ENCODE assay signal across 13 cellular contexts in genomic region chr7:25752967-25753791, GRCh38.
DNase-seq lines count a peak whose midpoint lies in the region; ATAC-seq and TF ChIP-seq lines count a peak whose summit lies in the region.
"Had no signal": no experiment of that assay in that cellular context is flagged by ENCODE, and none has a peak within 500 bp of the region (broad histone marks: within the 10 kb centered on the region; RNA-seq: fewer than 3 reads in every experiment).

No MANE protein-coding gene starts in this region.

- no peaks in the 10 kb centered on the region for H3K36me3 ChIP-seq in neural progenitor cell
- H3K36me3 ChIP-seq in aorta (ENCODE audit: control insufficient read depth in 1 of 2, insufficient read depth in 2 of 2, low read length in 1 of 2), result no peaks in the 10 kb centered on the region
- H3K36me3 ChIP-seq: left lung had no signal

- H3K27ac Mint-ChIP-seq in neural progenitor cell (peak overlapping the region; percentile 93), T-cell (no peak overlapping the region)
- H3K27ac Mint-ChIP-seq: stimulated activated effector memory CD8-positive, alpha-beta T cell treated with anti-CD3 and anti-CD28 coated beads, Interleukin-12 subunit alpha, Interleukin-12 subunit beta, amount 100 ng/mL, for 72 hours had no signal

- H3K4me2 ChIP-seq in neural progenitor cell, result peak overlapping the region; percentile 56

- peak; percentile 63 for ATAC-seq in aorta (ENCODE audit: low FRiP score)
- no peak for ATAC-seq in T-cell (replicated peaks in 1 of 4)
- ATAC-seq in HG03139 (IDR thresholded peaks at IDR 0.05; ENCODE audit: unreplicated experiment), result no peak
- ATAC-seq: left lung; stimulated activated effector memory CD8-positive, alpha-beta T cell treated with anti-CD3 and anti-CD28 coated beads, Interleukin-12 subunit alpha, Interleukin-12 subunit beta, amount 100 ng/mL, for 72 hours had no signal

- no peak overlapping the region for H3K9ac ChIP-seq in neural progenitor cell

- peak overlapping the region; percentile 76 for H3K27ac ChIP-seq in neural progenitor cell
- H3K27ac ChIP-seq in aorta (ENCODE audit: low read depth in 1 of 2, low read length in 2 of 2), result peak overlapping the region; percentile 10 to 72
- H3K27ac ChIP-seq: left lung had no signal

- H3K27me3 Mint-ChIP-seq in neural progenitor cell (ENCODE audit: insufficient read depth, low read depth) (peaks cover 3% of the 10 kb centered on the region), T-cell (peaks cover 4 to 5% of the 10 kb centered on the region in 2 donors)

- H4K20me1 ChIP-seq in neural progenitor cell (ENCODE audit: low read depth), result no peaks in the 10 kb centered on the region

- H3K36me3 Mint-ChIP-seq in neural progenitor cell, result peaks cover 3% of the 10 kb centered on the region
- H3K36me3 Mint-ChIP-seq in T-cell, result no peaks in the 10 kb centered on the region
- H3K36me3 Mint-ChIP-seq: stimulated activated effector memory CD8-positive, alpha-beta T cell treated with anti-CD3 and anti-CD28 coated beads, Interleukin-12 subunit alpha, Interleukin-12 subunit beta, amount 100 ng/mL, for 72 hours had no signal

- intact Hi-C loops in aorta (cut with DNase I), result loop anchor here (5.0 kb wide), 2 partner anchors 94 to 99 kb away; no protein-coding TSS in a partner anchor

- H3K27me3 ChIP-seq in neural progenitor cell, result no peaks in the 10 kb centered on the region
- no peaks in the 10 kb centered on the region for H3K27me3 ChIP-seq in aorta (ENCODE audit: control insufficient read depth in 1 of 2, insufficient read depth in 2 of 2, low read length in 1 of 2)
- H3K27me3 ChIP-seq: left lung had no signal

- no peak overlapping the region for H3K4me3 ChIP-seq in neural progenitor cell
- H3K4me3 ChIP-seq in aorta (ENCODE audit: low read length in 2 of 2), result no peak overlapping the region
- no peak overlapping the region for H3K4me3 ChIP-seq in foreskin fibroblast (ENCODE audit: low read depth in 1 of 2, low read length in 2 of 2)
- H3K4me3 ChIP-seq: left lung had no signal

- 30 to 38% methylated on average over 16 of the region's 16 CpGs for WGBS in aorta, 2 donors

- H3K9me3 Mint-ChIP-seq in neural progenitor cell (peaks cover 2% of the 10 kb centered on the region), T-cell (no peaks in the 10 kb centered on the region)
- H3K9me3 Mint-ChIP-seq: stimulated activated effector memory CD8-positive, alpha-beta T cell treated with anti-CD3 and anti-CD28 coated beads, Interleukin-12 subunit alpha, Interleukin-12 subunit beta, amount 100 ng/mL, for 72 hours had no signal

- peaks cover 47% of the 10 kb centered on the region for H3K4me1 Mint-ChIP-seq in neural progenitor cell
- H3K4me1 Mint-ChIP-seq in T-cell, result no peaks in the 10 kb centered on the region
- H3K4me1 Mint-ChIP-seq: stimulated activated effector memory CD8-positive, alpha-beta T cell treated with anti-CD3 and anti-CD28 coated beads, Interleukin-12 subunit alpha, Interleukin-12 subunit beta, amount 100 ng/mL, for 72 hours had no signal

- no peak overlapping the region for H2AFZ ChIP-seq in neural progenitor cell (replicated peaks)

- CTCF ChIA-PET in T-cell (lab: Charles Lee), result no interaction called here

- peaks cover 27% of the 10 kb centered on the region for H3F3A ChIP-seq in neural progenitor cell (ENCODE audit: low read depth)

- H3K4me3 Mint-ChIP-seq in neural progenitor cell (peak overlapping the region; percentile 64), T-cell (no peak overlapping the region)
- H3K4me3 Mint-ChIP-seq: stimulated activated effector memory CD8-positive, alpha-beta T cell treated with anti-CD3 and anti-CD28 coated beads, Interleukin-12 subunit alpha, Interleukin-12 subunit beta, amount 100 ng/mL, for 72 hours had no signal

- TF ChIP-seq CTCF in neural progenitor cell (IDR thresholded peaks at IDR 0.05) (no peak), foreskin fibroblast (IDR thresholded peaks at IDR 0.05; ENCODE audit: low read depth, low read length) (no peak)

- DNase-seq in NCI-H345 (lab: John Stamatoyannopoulos, UW), result peak; percentile 10
- no peak for DNase-seq in NCI-H345 treated with DMSO at 0.1 percent for 48 hours (lab: John Stamatoyannopoulos, UW; ENCODE audit: unreplicated experiment)
- peak; percentile 46 for DNase-seq in globus pallidus (ENCODE audit: low spot score)
- peak; percentile 87 for DNase-seq in neural progenitor cell (ENCODE audit: low spot score)
- DNase-seq in aorta, result no peak
- DNase-seq in foreskin fibroblast, result no peak
- no peak for DNase-seq in T-cell
- DNase-seq: DND-41; IMR-90; left lung; stimulated activated CD4-positive, alpha-beta T cell treated with anti-CD3 and anti-CD28 coated beads, Interleukin-12 subunit alpha, Interleukin-12 subunit beta, amount 100 ng/mL, for 4 hours had no signal

- no peaks in the 10 kb centered on the region for H3K79me2 ChIP-seq in neural progenitor cell (ENCODE audit: low read depth)

- H3K4me1 ChIP-seq in neural progenitor cell (peaks cover 52% of the 10 kb centered on the region), aorta (ENCODE audit: control insufficient read depth in 1 of 2, insufficient read depth in 2 of 2, low read length in 2 of 2) (peaks cover 0 to 10% of the 10 kb centered on the region in 2 donors)

- POLR2A ChIA-PET in T-cell (lab: Charles Lee), result interaction anchor here in 1 of 2 donors (1.0 kb wide), 1 partner anchor 15 kb away, joined by 12 read pairs; no protein-coding TSS in a partner anchor

- H3K9me3 ChIP-seq in neural progenitor cell (ENCODE audit: low read depth) (no peaks in the 10 kb centered on the region), aorta (ENCODE audit: control insufficient read depth, low read length) (no peaks in the 10 kb centered on the region)
- H3K9me3 ChIP-seq: left lung had no signal

Comparison
In these comparisons a context has a peak if more than half of its experiments do, and no peak if none do; other contexts are left out.
1. DNase-seq: peak in NCI-H345 (single experiment), globus pallidus (single experiment) and neural progenitor cell (single experiment); none in NCI-H345 treated with DMSO at 0.1 percent for 48 hours (single experiment), aorta (0 of 2), foreskin fibroblast (0 of 2) and T-cell (0 of 34).